In genomic region chr11:131999084-131999483, GRCh38 we compare ENCODE assay signal across 17 cellular contexts.
DNase-seq lines count a peak whose midpoint lies in the region; ATAC-seq, FAIRE-seq and TF ChIP-seq lines count a peak whose summit lies in the region.
"Had no signal": no experiment of that assay in that cellular context is flagged by ENCODE, and none has a peak within 500 bp of the region (broad histone marks: within the 10 kb centered on the region; RNA-seq: fewer than 3 reads in every experiment).

No MANE protein-coding gene starts in this region.

- TF ChIP-seq POLR2A in K562 (conservative IDR thresholded peaks at IDR 0.05) (no peak), gastrocnemius medialis (IDR thresholded peaks at IDR 0.05) (no peak)

- no peaks in the 10 kb centered on the region for H3K9me3 Mint-ChIP-seq in type B pancreatic cell
- H3K9me3 Mint-ChIP-seq: dendritic cell treated with granulocyte-macrophage colony-stimulating factor and Interleukin-4, amounts not matched to agents 40 ng/mL and 50 ng/mL, for 4 days had no signal

- H3K4me2 ChIP-seq in K562 (ENCODE audit: insufficient read depth, low read length): no peak overlapping the region
- no peak overlapping the region for H3K4me2 ChIP-seq in hepatocyte

- peaks cover 2% of the 10 kb centered on the region; the same call in 1 of the 2 replicates for H3K9me3 ChIP-seq in K562 (replicated peaks; ENCODE audit: control insufficient read depth, insufficient read depth, low read depth, low read length)
- no peaks in the 10 kb centered on the region for H3K9me3 ChIP-seq in hepatocyte (ENCODE audit: low read depth)
- H3K9me3 ChIP-seq in gastrocnemius medialis: no peaks in the 10 kb centered on the region

- no peaks in the 10 kb centered on the region for H3K4me1 ChIP-seq in K562 (replicated peaks in 1 of 2; ENCODE audit: control insufficient read depth in 2 of 2, insufficient read depth in 2 of 2, low read length in 2 of 2)
- H3K4me1 ChIP-seq in hepatocyte (ENCODE audit: insufficient read depth): peaks cover 9% of the 10 kb centered on the region
- no peaks in the 10 kb centered on the region for H3K4me1 ChIP-seq in gastrocnemius medialis

- H2AFZ ChIP-seq in K562 (ENCODE audit: low read depth, low read length) (no peak overlapping the region), hepatocyte (no peak overlapping the region)

- no peak overlapping the region for H3K4me3 Mint-ChIP-seq in type B pancreatic cell
- H3K4me3 Mint-ChIP-seq: dendritic cell treated with granulocyte-macrophage colony-stimulating factor and Interleukin-4, amounts not matched to agents 40 ng/mL and 50 ng/mL, for 4 days; T-helper 17 cell had no signal

- H3K36me3 ChIP-seq in K562 (ENCODE audit: control insufficient read depth, insufficient read depth, low read length) (no peaks in the 10 kb centered on the region), hepatocyte (replicated peaks; ENCODE audit: insufficient read depth, low read depth) (no peaks in the 10 kb centered on the region), gastrocnemius medialis (no peaks in the 10 kb centered on the region)

- no peak for TF ChIP-seq EP300 in K562 (IDR thresholded peaks at IDR 0.05; ENCODE audit: low read length)

- H3K27me3 Mint-ChIP-seq in type B pancreatic cell: peaks cover 7% of the 10 kb centered on the region
- H3K27me3 Mint-ChIP-seq: T-helper 17 cell had no signal

- H3K79me2 ChIP-seq in K562 (ENCODE audit: control insufficient read depth, insufficient read depth, low read length) (no peaks in the 10 kb centered on the region), hepatocyte (no peaks in the 10 kb centered on the region)

- H3K9ac ChIP-seq in K562 (ENCODE audit: insufficient read depth in 1 of 2, low read depth in 2 of 2, low read length in 2 of 2): no peak overlapping the region

- H3K9me1 ChIP-seq in K562 (ENCODE audit: control insufficient read depth, insufficient read depth, low read length): no peaks in the 10 kb centered on the region

- H3K27ac ChIP-seq in K562 (ENCODE audit: extremely low read depth, low read depth, low read length): no peak overlapping the region
- no peak overlapping the region for H3K27ac ChIP-seq in hepatocyte
- H3K27ac ChIP-seq in gastrocnemius medialis: no peak overlapping the region
- H3K27ac ChIP-seq: epithelial cell of prostate had no signal

- no peak overlapping the region for H3K27ac Mint-ChIP-seq in type B pancreatic cell
- H3K27ac Mint-ChIP-seq: dendritic cell treated with granulocyte-macrophage colony-stimulating factor and Interleukin-4, amounts not matched to agents 40 ng/mL and 50 ng/mL, for 4 days; T-helper 17 cell had no signal

- peaks cover 4% of the 10 kb centered on the region for H3K36me3 Mint-ChIP-seq in type B pancreatic cell

- no peak for FAIRE-seq in K562 (lab: Jason Lieb, UNC)

- POLR2A ChIA-PET in K562 (lab: Yijun Ruan, JAX): no interaction called here

- WGBS in K562 (ENCODE audit: insufficient coverage, low coverage, missing lambda C conversion rate): 0% methylated on average over 3 of the region's 6 CpGs
- 48% methylated on average over 6 of the region's 6 CpGs for WGBS in hepatocyte (ENCODE audit: low lambda C conversion rate, missing lambda C conversion rate)

- H3K27me3 ChIP-seq in K562 (ENCODE audit: control insufficient read depth in 2 of 2, insufficient read depth in 2 of 2, low read length in 2 of 2) (no peaks in the 10 kb centered on the region), hepatocyte (peaks cover 20% of the 10 kb centered on the region), gastrocnemius medialis (no peaks in the 10 kb centered on the region)

- CTCF ChIA-PET in K562 (lab: Yijun Ruan, JAX; ENCODE audit: low intra/inter-chr PET ratio): no interaction called here

- H3K9me2 ChIP-seq in hepatocyte (replicated peaks; ENCODE audit: insufficient read depth): no peaks in the 10 kb centered on the region

- DNase-seq in DMS79 (lab: John Stamatoyannopoulos, UW) (peak; percentile 55), NCI-H1105 treated with DMSO at 0.1 percent for 48 hours (lab: John Stamatoyannopoulos, UW) (peak; percentile 96), K562 (ENCODE audit: extremely low read depth in 1 of 4, low spot score in 3 of 4) (no peak), hepatocyte (ENCODE audit: low spot score) (peak; percentile 13), gastrocnemius medialis (no peak), type B pancreatic cell (ENCODE audit: extremely low spot score, unreplicated experiment) (no peak)
- DNase-seq: activated effector memory CD4-positive, alpha-beta T cell treated with anti-CD3 and anti-CD28 coated beads, Interleukin-2, amount 50 U/mL, for 16 hours; aorta; NCI-H2171 treated with DMSO at 0.1 percent for 48 hours; SIG-M5; stimulated activated CD4-positive, alpha-beta T cell treated with anti-CD3 and anti-CD28 coated beads, Interleukin-1b, Interleukin-23, amount 100 ng/mL, for 48 hours; T-helper 17 cell had no signal

- intact Hi-C loops in K562 (cut with micrococcal nuclease) (no loop called here), gastrocnemius medialis (cut with DNase I; ENCODE audit: low total_unique reads) (no loop called here)

- H3K4me1 Mint-ChIP-seq in type B pancreatic cell (ENCODE audit: unreplicated experiment): no peaks in the 10 kb centered on the region
- H3K4me1 Mint-ChIP-seq: T-helper 17 cell had no signal

- TF ChIP-seq CTCF in K562 (IDR thresholded peaks at IDR 0.05 in 2 of 3, conservative IDR thresholded peaks at IDR 0.05 in 1 of 3; ENCODE audit: insufficient read depth in 2 of 3, low read depth in 1 of 3, low read length in 3 of 3) (no peak), hepatocyte (IDR thresholded peaks at IDR 0.05; ENCODE audit: poor library complexity) (no peak), gastrocnemius medialis (IDR thresholded peaks at IDR 0.05 in 4 of 5, conservative IDR thresholded peaks at IDR 0.05 in 1 of 5) (no peak), type B pancreatic cell (conservative IDR thresholded peaks at IDR 0.05) (no peak)

- no TSS peak for BruUV-seq in K562 (replicated peaks; lab: Mats Ljungman, UMichigan)

- TF ChIP-seq RAD21 in K562 (CRISPR knock-in tag; conservative IDR thresholded peaks at IDR 0.05 in 1 of 2, IDR thresholded peaks at IDR 0.05 in 1 of 2): no peak

- in situ Hi-C loops in K562 (cut with MboI): no loop called here
- in situ Hi-C loops in gastrocnemius medialis (cut with MboI; ENCODE audit: low sequenced_read_pairs in 4 of 4): no loop called here

- no peak for ATAC-seq in K562
- no peak for ATAC-seq in gastrocnemius medialis
- no peak for ATAC-seq in GM19467 (IDR thresholded peaks at IDR 0.05; ENCODE audit: unreplicated experiment)
- ATAC-seq: HCT116, sciatic nerve, T-helper 17 cell had no signal

- H3K4me3 ChIP-seq in K562 (no peak overlapping the region), hepatocyte (no peak overlapping the region), gastrocnemius medialis (no peak overlapping the region)

- no peaks in the 10 kb centered on the region for H4K20me1 ChIP-seq in K562 (replicated peaks; ENCODE audit: control insufficient read depth, insufficient read depth, low read length)
- no peaks in the 10 kb centered on the region for H4K20me1 ChIP-seq in hepatocyte (ENCODE audit: insufficient read depth, poor library complexity, severe bottlenecking)

TF ChIP-seq in K562, 482 proteins besides CTCF, POLR2A, EP300 and RAD21:
- no peak for TF ChIP-seq NR2C1 (IDR thresholded peaks at IDR 0.05)
- TF ChIP-seq NR2C1 (tag; IDR thresholded peaks at IDR 0.05): no peak
- no peak for TF ChIP-seq TGIF2 (CRISPR knock-in tag; IDR thresholded peaks at IDR 0.05)
- no peak for TF ChIP-seq NUFIP1 (IDR thresholded peaks at IDR 0.05; ENCODE audit: partially characterized antibody)
- peak; percentile 26; the same call in 1 of the 2 replicates for TF ChIP-seq RFX1 (IDR thresholded peaks at IDR 0.05)
- TF ChIP-seq ARID4B (CRISPR knock-in tag; IDR thresholded peaks at IDR 0.05): no peak

Comparison
In these comparisons a context has a peak if more than half of its experiments do, and no peak if none do; other contexts are left out.
1. DNase-seq: peak in DMS79 (single experiment), NCI-H1105 treated with DMSO at 0.1 percent for 48 hours (single experiment) and hepatocyte (single experiment); none in K562 (0 of 4), gastrocnemius medialis (0 of 2) and type B pancreatic cell (single experiment).